In the genomic region with DNA sequence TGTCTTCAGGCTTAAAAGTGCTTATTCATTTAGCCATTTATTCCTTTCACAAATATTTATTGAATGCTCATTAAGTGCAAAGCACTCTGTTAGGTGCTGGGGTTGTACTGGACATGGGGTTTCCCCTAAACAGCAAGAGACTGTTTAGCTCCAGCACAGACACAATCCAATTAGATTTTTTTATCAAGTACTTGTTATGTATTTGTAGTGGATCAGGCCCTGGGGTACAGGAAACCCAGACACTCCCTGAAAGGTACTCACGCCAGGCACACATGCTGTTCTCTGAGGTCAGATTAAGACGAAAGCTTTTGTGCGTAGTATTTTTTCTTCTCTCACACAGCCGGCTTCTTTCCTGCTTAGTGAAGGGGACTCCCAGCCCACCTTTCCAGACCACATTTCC, we compare ENCODE assay signal across 28 cellular contexts.
"Had no signal": no experiment of that assay in that cellular context is flagged by ENCODE, and none has a peak within 500 bp of the region (broad histone marks: within the 10 kb centered on the region; RNA-seq: fewer than 3 reads in every experiment).

No MANE protein-coding gene starts in this region.

- H3K4me1 ChIP-seq: ascending aorta, gastrocnemius medialis, left ventricle myocardium inferior, pancreas, prostate gland, stomach, tibial artery had no signal

- H3K36me3 Mint-ChIP-seq: activated naive CD4-positive, alpha-beta T cell treated with anti-CD3 and anti-CD28 coated beads, Interleukin-2, amount 10 ng/mL, durations not matched to agents 7 days and 5 days; activated naive CD8-positive, alpha-beta T cell treated with anti-CD3 and anti-CD28 coated beads, Interleukin-2, amount 10 ng/mL, durations not matched to agents 7 days and 5 days; brain; mesothelial cell of epicardium; naive B cell; stimulated activated memory B cell treated with anti-CD40 and anti-IgM and Interleukin-4, amounts not matched to agents 10 μg/mL and 1 μg/mL and 100 μg/mL, for 72 hours had no signal

- H3K27me3 Mint-ChIP-seq: activated naive CD4-positive, alpha-beta T cell treated with anti-CD3 and anti-CD28 coated beads, Interleukin-2, amount 10 ng/mL, durations not matched to agents 7 days and 5 days; stimulated activated memory B cell treated with anti-CD40 and anti-IgM and Interleukin-4, amounts not matched to agents 10 μg/mL and 1 μg/mL and 100 μg/mL, for 72 hours had no signal

- H3K27ac ChIP-seq: ascending aorta, coronary artery, dorsolateral prefrontal cortex, gastrocnemius medialis, left ventricle myocardium inferior, neutrophil, pancreas, prostate gland, stomach, tibial artery had no signal

- H3K4me1 Mint-ChIP-seq: activated naive CD4-positive, alpha-beta T cell treated with anti-CD3 and anti-CD28 coated beads, Interleukin-2, amount 10 ng/mL, durations not matched to agents 7 days and 5 days; activated naive CD8-positive, alpha-beta T cell treated with anti-CD3 and anti-CD28 coated beads, Interleukin-2, amount 10 ng/mL, durations not matched to agents 7 days and 5 days; naive B cell; nephron progenitor cell; stimulated activated memory B cell treated with anti-CD40 and anti-IgM and Interleukin-4, amounts not matched to agents 10 μg/mL and 1 μg/mL and 100 μg/mL, for 72 hours had no signal

- H3K9me3 Mint-ChIP-seq: activated naive CD4-positive, alpha-beta T cell treated with anti-CD3 and anti-CD28 coated beads, Interleukin-2, amount 10 ng/mL, durations not matched to agents 7 days and 5 days; activated naive CD8-positive, alpha-beta T cell treated with anti-CD3 and anti-CD28 coated beads, Interleukin-2, amount 10 ng/mL, durations not matched to agents 7 days and 5 days; effector memory CD8-positive, alpha-beta T cell; mesothelial cell of epicardium; nephron progenitor cell; stimulated activated memory B cell treated with anti-CD40 and anti-IgM and Interleukin-4, amounts not matched to agents 10 μg/mL and 1 μg/mL and 100 μg/mL, for 72 hours had no signal

- H3K4me3 ChIP-seq: ascending aorta, coronary artery, dorsolateral prefrontal cortex, gastrocnemius medialis, left ventricle myocardium inferior, pancreas, prostate gland, smooth muscle cell, stomach, tibial artery had no signal

- DNase-seq: activated CD4-positive, alpha-beta T cell treated with anti-CD3 and anti-CD28 coated beads for 48 hours; activated CD4-positive, alpha-beta T cell treated with anti-CD3 and anti-CD28 coated beads, Interleukin-2, amount 50 U/mL, for 48 hours; activated CD8-positive, alpha-beta memory T cell treated with anti-CD3 and anti-CD28 coated beads for 24 hours; activated effector memory CD4-positive, alpha-beta T cell treated with Interleukin-2 at 50 U/mL for 16 hours; activated naive CD4-positive, alpha-beta T cell treated with anti-CD3 and anti-CD28 coated beads, Interleukin-2, amount 10 ng/mL, durations not matched to agents 7 days and 5 days; activated naive CD8-positive, alpha-beta T cell treated with anti-CD3 and anti-CD28 coated beads, Interleukin-2, amount 10 ng/mL, durations not matched to agents 7 days and 5 days; dorsolateral prefrontal cortex; effector memory CD8-positive, alpha-beta T cell; gastrocnemius medialis; glutamatergic neuron; left ventricle myocardium inferior; naive B cell; nephron progenitor cell; pancreas; stimulated activated CD4-positive, alpha-beta T cell treated with anti-CD3 and anti-CD28 coated beads, Interleukin-1b, Interleukin-23, amount 100 ng/mL, for 48 hours; stimulated activated CD4-positive, alpha-beta T cell treated with anti-CD3 and anti-CD28 coated beads, Interleukin-4, amount 100 ng/mL, for 4 hours; stimulated activated CD8-positive, alpha-beta memory T cell treated with anti-CD3 and anti-CD28 coated beads, Interleukin-4, amount 100 ng/mL, for 48 hours; stomach; tibial artery had no signal

- H3K27me3 ChIP-seq: ascending aorta, gastrocnemius medialis, pancreas had no signal

- H3K27ac Mint-ChIP-seq: activated naive CD4-positive, alpha-beta T cell treated with anti-CD3 and anti-CD28 coated beads, Interleukin-2, amount 10 ng/mL, durations not matched to agents 7 days and 5 days; activated naive CD8-positive, alpha-beta T cell treated with anti-CD3 and anti-CD28 coated beads, Interleukin-2, amount 10 ng/mL, durations not matched to agents 7 days and 5 days; effector memory CD8-positive, alpha-beta T cell; mesothelial cell of epicardium; naive B cell; nephron progenitor cell; stimulated activated memory B cell treated with anti-CD40 and anti-IgM and Interleukin-4, amounts not matched to agents 10 μg/mL and 1 μg/mL and 100 μg/mL, for 72 hours had no signal

- H3K36me3 ChIP-seq: ascending aorta, gastrocnemius medialis, left ventricle myocardium inferior, neutrophil, pancreas, prostate gland, stomach, tibial artery had no signal

- ATAC-seq: activated CD4-positive, CD25-positive, alpha-beta regulatory T cell treated with anti-CD3 and anti-CD28 coated beads, Interleukin-2, amount 50 U/mL, for 24 hours; effector memory CD8-positive, alpha-beta T cell; gastrocnemius medialis; stimulated activated memory B cell treated with anti-CD40 and anti-IgM and Interleukin-4, amounts not matched to agents 10 μg/mL and 1 μg/mL and 100 μg/mL, for 72 hours had no signal

- H3K4me3 Mint-ChIP-seq: activated naive CD4-positive, alpha-beta T cell treated with anti-CD3 and anti-CD28 coated beads, Interleukin-2, amount 10 ng/mL, durations not matched to agents 7 days and 5 days; activated naive CD8-positive, alpha-beta T cell treated with anti-CD3 and anti-CD28 coated beads, Interleukin-2, amount 10 ng/mL, durations not matched to agents 7 days and 5 days; effector memory CD8-positive, alpha-beta T cell; mesothelial cell of epicardium; naive B cell; nephron progenitor cell; stimulated activated memory B cell treated with anti-CD40 and anti-IgM and Interleukin-4, amounts not matched to agents 10 μg/mL and 1 μg/mL and 100 μg/mL, for 72 hours had no signal

- H3K9me3 ChIP-seq: ascending aorta, gastrocnemius medialis, neutrophil, pancreas, prostate gland, stomach, tibial artery had no signal
